ENCODE assay signal across 2 cellular contexts in genomic region chr1:211280910-211281309, GRCh38.
TF ChIP-seq lines count a peak whose summit lies in the region.

No MANE protein-coding gene starts in this region.

TF ChIP-seq in K562, 482 proteins besides CTCF, POLR2A, EP300 and RAD21:
- TF ChIP-seq ESRRA (IDR thresholded peaks at IDR 0.05; ENCODE audit: borderline replicate concordance, low read depth) (no peak), HDAC3 (IDR thresholded peaks at IDR 0.05; ENCODE audit: borderline replicate concordance, partially characterized antibody) (no peak), GTF2A2 (tag; IDR thresholded peaks at IDR 0.05) (no peak)

TF ChIP-seq in WTC11, 78 proteins besides CTCF, POLR2A, EP300 and RAD21:
- TF ChIP-seq CREB1 (CRISPR knock-in tag; IDR thresholded peaks at IDR 0.05) (no peak), EMX1 (CRISPR knock-in tag; IDR thresholded peaks at IDR 0.05) (no peak), FOXP1 (CRISPR knock-in tag; IDR thresholded peaks at IDR 0.05; ENCODE audit: borderline replicate concordance) (no peak), TEAD1 (CRISPR knock-in tag; IDR thresholded peaks at IDR 0.05) (no peak), ZBTB43 (CRISPR knock-in tag; IDR thresholded peaks at IDR 0.05) (no peak), ZNF281 (CRISPR knock-in tag; IDR thresholded peaks at IDR 0.05) (no peak), FOXK1 (CRISPR knock-in tag; IDR thresholded peaks at IDR 0.05) (no peak), NFATC4 (CRISPR knock-in tag; IDR thresholded peaks at IDR 0.05) (no peak), IRF2 (CRISPR knock-in tag; IDR thresholded peaks at IDR 0.05; ENCODE audit: borderline replicate concordance, low read depth) (no peak), PREB (CRISPR knock-in tag; IDR thresholded peaks at IDR 0.05; ENCODE audit: borderline replicate concordance) (no peak), HMGXB4 (CRISPR knock-in tag; IDR thresholded peaks at IDR 0.05) (no peak), ZNF396 (CRISPR knock-in tag; IDR thresholded peaks at IDR 0.05; ENCODE audit: borderline replicate concordance) (no peak)
